ENCODE assay signal across 8 cellular contexts in the genomic region with DNA sequence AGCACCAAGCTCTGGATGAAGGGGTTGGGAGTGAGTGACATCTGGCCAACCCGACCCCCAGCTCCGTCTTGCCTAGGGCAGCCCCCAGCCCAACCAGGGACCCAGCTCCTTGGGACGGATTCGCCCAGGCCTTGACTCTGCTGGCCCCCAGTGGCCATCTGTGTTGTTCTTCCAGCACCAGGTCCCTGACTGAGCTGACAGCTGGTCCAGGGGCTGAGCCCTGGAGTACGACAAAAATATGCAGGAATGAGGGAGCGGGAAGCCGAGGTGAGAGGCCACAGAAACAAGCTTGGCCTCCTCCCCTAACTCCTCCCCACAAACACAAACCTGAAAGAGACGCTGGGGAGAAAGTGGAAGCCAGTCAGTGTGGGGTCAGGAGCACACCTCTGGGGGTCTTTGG. TPM values are rescaled to one million over a fixed set of nuclear protein-coding genes. Genes with fewer than 3 reads are reported as not detected.
DNase-seq lines count a peak whose midpoint lies in the region; ATAC-seq and TF ChIP-seq lines count a peak whose summit lies in the region.

No MANE protein-coding gene starts in this region.

- WGBS in IMR-90 (ENCODE audit: extremely low coverage in 2 of 2, insufficient read length in 1 of 2), 2 experiments: no CpG with 5 or more reads among the region's 8 CpGs
- WGBS in gastroesophageal sphincter (ENCODE audit: low coverage in 1 of 2), 2 donors: 0% methylated on average over 5 of the region's 8 CpGs; no CpG with 5 or more reads in 1 of the 2 donors

- no peaks in the 10 kb centered on the region for H3K9me3 Mint-ChIP-seq in WTC11
- H3K9me3 Mint-ChIP-seq in T-helper 2 cell treated with Interferon-gamma antibody and Interleukin-4, amounts not matched to agents 5 μg/mL and 100 μg/mL, for 36 hours: no peaks in the 10 kb centered on the region

- H2BK15ac ChIP-seq in IMR-90 (ENCODE audit: low read depth, low read length): no peak overlapping the region

- H4K8ac ChIP-seq in IMR-90 (ENCODE audit: low read depth in 2 of 2, low read length in 2 of 2): no peak overlapping the region

- H2BK20ac ChIP-seq in IMR-90 (ENCODE audit: low read depth, low read length): no peak overlapping the region

- H3K4me3 ChIP-seq in IMR-90 (ENCODE audit: insufficient read depth, low read depth, low read length) (no peak overlapping the region), gastroesophageal sphincter (no peak overlapping the region)

- peak; percentile 53 for TF ChIP-seq RAD21 in IMR-90 (IDR thresholded peaks at IDR 0.05; ENCODE audit: low read length)

- H3K36me3 Mint-ChIP-seq in WTC11: no peaks in the 10 kb centered on the region
- no peaks in the 10 kb centered on the region for H3K36me3 Mint-ChIP-seq in T-helper 2 cell treated with Interferon-gamma antibody and Interleukin-4, amounts not matched to agents 5 μg/mL and 100 μg/mL, for 36 hours (ENCODE audit: low read depth)

- TF ChIP-seq POLR2A in IMR-90 (IDR thresholded peaks at IDR 0.05; ENCODE audit: low read depth, low read length): no peak
- no peak for TF ChIP-seq POLR2A in gastroesophageal sphincter (IDR thresholded peaks at IDR 0.05)

- H4K91ac ChIP-seq in IMR-90 (ENCODE audit: insufficient read depth, low read depth, low read length): no peak overlapping the region

- no peak overlapping the region for H3K4ac ChIP-seq in IMR-90 (ENCODE audit: low read depth, low read length)

- CTCF ChIA-PET in IMR-90 (lab: Yijun Ruan, JAX): interaction anchor here (0.5 to 0.7 kb wide), 3 partner anchors 13 to 25 kb away, joined by 3 read pairs; no protein-coding TSS in a partner anchor
- CTCF ChIA-PET in WTC11 (lab: Charles Lee): interaction anchor here (0.5 to 7.6 kb wide), 124 partner anchors 8 to 925 kb away, joined by 3 to 340 read pairs (median 5); partner anchors contain the start of genes IGSF21 and KLHDC7A

- H3K56ac ChIP-seq in IMR-90 (ENCODE audit: extremely low read depth, insufficient read depth, low read length): no peak overlapping the region

- in situ Hi-C loops in IMR-90 (cut with MboI; ENCODE audit: low sequenced_read_pairs): loop anchor here (10.0 kb wide), 1 partner anchor 921 kb away; no protein-coding TSS in a partner anchor

- H3K4me2 ChIP-seq in IMR-90 (ENCODE audit: low read depth, low read length): no peak overlapping the region

- no TSS peak for BruUV-seq in IMR-90 (replicated peaks; lab: Mats Ljungman, UMichigan)

- no peaks in the 10 kb centered on the region for H3K36me3 ChIP-seq in IMR-90 (ENCODE audit: control insufficient read depth, insufficient read depth, low read length)
- H3K36me3 ChIP-seq in gastroesophageal sphincter: no peaks in the 10 kb centered on the region

- H3K27me3 Mint-ChIP-seq in WTC11 (ENCODE audit: low read depth): peaks cover 2% of the 10 kb centered on the region; the same call in 1 of the 2 replicates
- no peaks in the 10 kb centered on the region for H3K27me3 Mint-ChIP-seq in T-helper 2 cell treated with Interferon-gamma antibody and Interleukin-4, amounts not matched to agents 5 μg/mL and 100 μg/mL, for 36 hours (ENCODE audit: low read depth)

- no peak overlapping the region for H3K18ac ChIP-seq in IMR-90 (ENCODE audit: low read depth, low read length)

- no peak overlapping the region for H2BK5ac ChIP-seq in IMR-90 (ENCODE audit: low read depth, low read length, poor library complexity, severe bottlenecking)

- dilution Hi-C loops in IMR-90 (cut with HindIII; ENCODE audit: low sequenced_read_pairs, unreplicated experiment): no loop called here

- no peak overlapping the region for H3K9ac ChIP-seq in IMR-90 (ENCODE audit: low read depth, low read length)

- no peaks in the 10 kb centered on the region for H3K9me1 ChIP-seq in IMR-90 (ENCODE audit: insufficient read depth, low read length)

- H3K14ac ChIP-seq in IMR-90 (replicated peaks; ENCODE audit: low read depth, low read length): no peak overlapping the region

- H3K4me3 Mint-ChIP-seq in WTC11: no peak overlapping the region
- H3K4me3 Mint-ChIP-seq in T-helper 2 cell treated with Interferon-gamma antibody and Interleukin-4, amounts not matched to agents 5 μg/mL and 100 μg/mL, for 36 hours: no peak overlapping the region

- POLR2A ChIA-PET in IMR-90 (lab: Charles Lee; ENCODE audit: unreplicated experiment) (no interaction called here), WTC11 (lab: Charles Lee) (interaction anchor here (0.7 kb wide), 1 partner anchor 177 kb away, joined by 3 read pairs; no protein-coding TSS in a partner anchor)

- ATAC-seq in IMR-90 (ENCODE audit: low read depth) (peak; percentile 81), WTC11 (peak; percentile 95), gastroesophageal sphincter (no peak)

- H3K27me3 ChIP-seq in IMR-90 (ENCODE audit: control insufficient read depth, insufficient read depth, low read length) (no peaks in the 10 kb centered on the region; the same call in 1 of the 2 replicates), gastroesophageal sphincter (peaks cover 60% of the 10 kb centered on the region)

- intact Hi-C loops in IMR-90 (cut with micrococcal nuclease): loop anchor here (2.0 to 5.0 kb wide), 3 partner anchors 653 to 1081 kb away; no protein-coding TSS in a partner anchor

- no peak overlapping the region for H2AK9ac ChIP-seq in IMR-90 (replicated peaks; ENCODE audit: low read depth, low read length, poor library complexity)

- H3K27ac Mint-ChIP-seq in WTC11: no peak overlapping the region
- H3K27ac Mint-ChIP-seq in T-helper 2 cell treated with Interferon-gamma antibody and Interleukin-4, amounts not matched to agents 5 μg/mL and 100 μg/mL, for 36 hours: no peak overlapping the region

- H3K27ac ChIP-seq in IMR-90 (ENCODE audit: insufficient read depth, low read length) (no peak overlapping the region), gastroesophageal sphincter (no peak overlapping the region)

- H3K4me1 ChIP-seq in IMR-90 (ENCODE audit: control insufficient read depth, insufficient read depth, low read length) (no peaks in the 10 kb centered on the region), gastroesophageal sphincter (no peaks in the 10 kb centered on the region)

- H4K5ac ChIP-seq in IMR-90 (ENCODE audit: low read depth, low read length): no peak overlapping the region

- no peak overlapping the region for H2AK5ac ChIP-seq in IMR-90 (ENCODE audit: low read depth, low read length)

- no peaks in the 10 kb centered on the region for H4K20me1 ChIP-seq in IMR-90 (ENCODE audit: insufficient read depth, low read length)

- H3K9me3 ChIP-seq in IMR-90 (ENCODE audit: control insufficient read depth, insufficient read depth, low read length) (no peaks in the 10 kb centered on the region), gastroesophageal sphincter (no peaks in the 10 kb centered on the region)

- peaks cover 9% of the 10 kb centered on the region for H3K4me1 Mint-ChIP-seq in WTC11
- no peaks in the 10 kb centered on the region for H3K4me1 Mint-ChIP-seq in T-helper 2 cell treated with Interferon-gamma antibody and Interleukin-4, amounts not matched to agents 5 μg/mL and 100 μg/mL, for 36 hours (ENCODE audit: low read depth)

- peak; percentile 50 for TF ChIP-seq CTCF in IMR-90 (conservative IDR thresholded peaks at IDR 0.05; ENCODE audit: low read depth, low read length)
- peak; percentile 77 for TF ChIP-seq CTCF in WTC11 (IDR thresholded peaks at IDR 0.05)
- peak in 3 of 4 experiments; percentile 36 to 72 (median 47) for TF ChIP-seq CTCF in gastroesophageal sphincter (IDR thresholded peaks at IDR 0.05)

- no peaks in the 10 kb centered on the region for H3K79me1 ChIP-seq in IMR-90 (ENCODE audit: low read depth in 1 of 2, low read length in 2 of 2)

- peak overlapping the region; percentile 11 for H2AFZ ChIP-seq in IMR-90 (replicated peaks; ENCODE audit: low read length, poor library complexity)

- H3K23ac ChIP-seq in IMR-90 (ENCODE audit: low read depth, low read length): no peak overlapping the region

- peak; percentile 87 for DNase-seq in DMS 273 (lab: John Stamatoyannopoulos, UW; ENCODE audit: unreplicated experiment)
- peak; percentile 8 for DNase-seq in IMR-90
- peak; percentile 94 for DNase-seq in WTC11 (ENCODE audit: low spot score)
- peak; percentile 60 for DNase-seq in retina
- DNase-seq in T-helper 2 cell treated with Interferon-gamma antibody and Interleukin-4, amounts not matched to agents 5 μg/mL and 100 μg/mL, for 36 hours (ENCODE audit: low spot score): no peak
- DNase-seq in NK-92 treated with Interleukin-12 subunit alpha and Interleukin-12 subunit beta, amount 100 ng/mL, for 24 hours (lab: John Stamatoyannopoulos, UW): no peak
- no peak for DNase-seq in NOMO-1 treated with DMSO at 0.1 percent for 48 hours (lab: John Stamatoyannopoulos, UW; ENCODE audit: unreplicated experiment)

- H2BK120ac ChIP-seq in IMR-90 (ENCODE audit: low read depth, low read length): no peak overlapping the region

- no peak for TF ChIP-seq EP300 in gastroesophageal sphincter (IDR thresholded peaks at IDR 0.05)

TF ChIP-seq in IMR-90, 13 proteins besides CTCF, POLR2A, EP300 and RAD21:
- peak; percentile 19; the same call in 1 of the 2 replicates for TF ChIP-seq SMC3 (IDR thresholded peaks at IDR 0.05; ENCODE audit: low read depth, low read length)
- no peak for TF ChIP-seq MAZ (IDR thresholded peaks at IDR 0.05; ENCODE audit: borderline replicate concordance, low read depth, low read length)

RNA-seq across cellular contexts. Expression of gene PAX7, which starts 55.0 kb away (rescaled TPM):
- total RNA-seq in IMR-90 (2012; rRNA removed) (not detected in 2 replicates), WTC11 (2021) (0.24 to 0.73 TPM (median 0.37 TPM) in 3 replicates), gastroesophageal sphincter (not detected)
- not detected in 2 replicates for polyA plus RNA-seq in IMR-90 (2012; rRNA removed)
- not detected in 2 replicates for polyA plus RNA-seq in IMR-90 (2012; cell fraction: cytosol; rRNA removed)
- polyA plus RNA-seq in IMR-90 (2012; cell fraction: nucleus; rRNA removed; ENCODE audit: low replicate concordance): not detected in 2 replicates

Comparison
In these comparisons a context has a peak if more than half of its experiments do, and no peak if none do; other contexts are left out.
1. DNase-seq: peak in DMS 273 (single experiment), IMR-90 (single experiment), WTC11 (single experiment) and retina (single experiment); none in T-helper 2 cell treated with Interferon-gamma antibody and Interleukin-4, amounts not matched to agents 5 μg/mL and 100 μg/mL, for 36 hours (single experiment), NK-92 treated with Interleukin-12 subunit alpha and Interleukin-12 subunit beta, amount 100 ng/mL, for 24 hours (single experiment) and NOMO-1 treated with DMSO at 0.1 percent for 48 hours (single experiment).
2. Peak in every context shown above with its lines, with median percentiles within 50 percentile points of each other: CTCF ChIP-seq.